10 cellular contexts compared by ENCODE assay signal in the genomic region with DNA sequence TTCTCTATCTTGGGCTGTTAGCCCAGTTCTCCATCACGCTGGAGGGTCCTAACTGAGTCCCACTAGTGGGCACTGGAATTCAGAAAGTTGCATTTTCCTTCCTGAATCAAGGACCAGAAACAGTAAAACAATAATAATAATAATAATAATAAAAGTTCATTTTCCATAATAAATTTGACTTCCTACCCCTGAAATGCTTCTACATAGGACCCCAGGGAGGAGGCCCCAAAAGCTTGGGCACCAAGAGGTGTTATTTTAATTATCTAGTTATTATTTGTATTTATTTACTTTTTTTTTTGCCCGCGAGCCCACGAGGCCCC. TPM values are rescaled to one million over a fixed set of nuclear protein-coding genes. Genes with fewer than 3 reads are reported as not detected.
DNase-seq lines count a peak whose midpoint lies in the region; ATAC-seq and TF ChIP-seq lines count a peak whose summit lies in the region.
"Had no signal": no experiment of that assay in that cellular context is flagged by ENCODE, and none has a peak within 500 bp of the region (broad histone marks: within the 10 kb centered on the region; RNA-seq: fewer than 3 reads in every experiment).

No MANE protein-coding gene starts in this region.

- H3K9me3 Mint-ChIP-seq in naive thymus-derived CD8-positive, alpha-beta T cell = no peaks in the 10 kb centered on the region
- H3K9me3 Mint-ChIP-seq: stimulated activated naive CD8-positive, alpha-beta T cell treated with anti-CD3 and anti-CD28 coated beads, Interleukin-15, Interleukin-2, amounts not matched to agents 100 ng/mL and 50 ng/mL, for 24 hours had no signal

- H3K4me3 ChIP-seq in right atrium auricular region (peak overlapping the region; percentile 60 to 66), body of pancreas (no peak overlapping the region), uterus (peak overlapping the region; percentile 54)

- peaks cover 0 to 23% of the 10 kb centered on the region in 2 donors for H3K4me1 ChIP-seq in right atrium auricular region
- peaks cover 13% of the 10 kb centered on the region for H3K4me1 ChIP-seq in body of pancreas
- no peaks in the 10 kb centered on the region for H3K4me1 ChIP-seq in uterus

- TF ChIP-seq CTCF in right atrium auricular region (IDR thresholded peaks at IDR 0.05) (no peak), body of pancreas (IDR thresholded peaks at IDR 0.05) (no peak), uterus (IDR thresholded peaks at IDR 0.05) (no peak)

- TF ChIP-seq POLR2A in body of pancreas (IDR thresholded peaks at IDR 0.05) (no peak), uterus (IDR thresholded peaks at IDR 0.05) (no peak)

- H3K27me3 Mint-ChIP-seq in naive thymus-derived CD8-positive, alpha-beta T cell = peaks cover 0 to 2% (median 0%) of the 10 kb centered on the region in 5 donors

- 19 to 21% methylated on average over 4 of the region's 4 CpGs for WGBS in body of pancreas, 2 donors

- peaks cover 20 to 49% (median 44%) of the 10 kb centered on the region in 4 donors for H3K4me1 Mint-ChIP-seq in naive thymus-derived CD8-positive, alpha-beta T cell

- H3K36me3 Mint-ChIP-seq in naive thymus-derived CD8-positive, alpha-beta T cell = no peaks in the 10 kb centered on the region

- ATAC-seq in Right ventricle myocardium inferior = no peak
- ATAC-seq in body of pancreas = no peak
- ATAC-seq in naive thymus-derived CD8-positive, alpha-beta T cell = no peak
- ATAC-seq in HG03175 (IDR thresholded peaks at IDR 0.05; ENCODE audit: unreplicated experiment) = no peak

- H3K36me3 ChIP-seq in right atrium auricular region = no peaks in the 10 kb centered on the region
- no peaks in the 10 kb centered on the region for H3K36me3 ChIP-seq in body of pancreas (replicated peaks in 1 of 2; ENCODE audit: insufficient read depth in 1 of 2, low read depth in 2 of 2)
- no peaks in the 10 kb centered on the region for H3K36me3 ChIP-seq in uterus

- no peaks in the 10 kb centered on the region for H3K9me3 ChIP-seq in right atrium auricular region
- H3K9me3 ChIP-seq in body of pancreas = no peaks in the 10 kb centered on the region
- no peaks in the 10 kb centered on the region for H3K9me3 ChIP-seq in uterus

- DNase-seq in right atrium auricular region (ENCODE audit: low spot score) (no peak), Right ventricle myocardium inferior (ENCODE audit: missing footprints) (no peak), body of pancreas (no peak), uterus (no peak), H4 (ENCODE audit: low spot score) (no peak), putamen (ENCODE audit: low spot score) (no peak)
- no peak for DNase-seq in naive thymus-derived CD8-positive, alpha-beta T cell
- DNase-seq: NCI-H1436 treated with DMSO at 0.1 percent for 48 hours had no signal

- H3K27ac ChIP-seq in right atrium auricular region (peak overlapping the region; percentile 85 to 89), body of pancreas (peak overlapping the region in 3 of 4 donors; percentile 85 to 97 (median 92)), uterus (peak overlapping the region; percentile 91 to 97)

- no peaks in the 10 kb centered on the region for H3K27me3 ChIP-seq in right atrium auricular region
- H3K27me3 ChIP-seq in body of pancreas = no peaks in the 10 kb centered on the region
- no peaks in the 10 kb centered on the region for H3K27me3 ChIP-seq in uterus

- H3K27ac Mint-ChIP-seq in naive thymus-derived CD8-positive, alpha-beta T cell = peak overlapping the region in 4 of 10 donors; percentile 80 to 93 (median 87)
- H3K27ac Mint-ChIP-seq: stimulated activated naive CD8-positive, alpha-beta T cell treated with anti-CD3 and anti-CD28 coated beads, Interleukin-15, Interleukin-2, amounts not matched to agents 100 ng/mL and 50 ng/mL, for 24 hours had no signal

- H3K4me3 Mint-ChIP-seq in naive thymus-derived CD8-positive, alpha-beta T cell = peak overlapping the region in 7 of 10 donors; percentile 24 to 89 (median 83)

- intact Hi-C loops in Right ventricle myocardium inferior (cut with DNase I) = no loop called here
- intact Hi-C loops in body of pancreas (cut with DNase I) = no loop called here
- intact Hi-C loops in uterus (cut with DNase I; ENCODE audit: low total_unique reads) = no loop called here

- POLR2A ChIA-PET in naive thymus-derived CD8-positive, alpha-beta T cell (lab: Charles Lee) = interaction anchor here (0.9 to 15.2 kb wide), 16 partner anchors 8 to 489 kb away, joined by 3 to 358 read pairs (median 4); a partner anchor contains a TSS

RNA-seq across cellular contexts. Expression of a gene that starts 12.4 kb away (rescaled TPM):
- total RNA-seq in right atrium auricular region = 10 to 100 TPM in 1 of 2 donors, 1 to 10 TPM in 1; 2.7 to 18.7 TPM
- total RNA-seq in Right ventricle myocardium inferior = 0.46 TPM
- 100 to 1,000 TPM in 1 of 2 donors, 10 to 100 TPM in 1; 62.5 to 112 TPM for total RNA-seq in body of pancreas
- 1 to 10 TPM; 4.0 to 4.7 TPM for total RNA-seq in naive thymus-derived CD8-positive, alpha-beta T cell
- under 1 TPM; 0.06 to 0.65 (median 0.23) TPM for polyA plus RNA-seq in naive thymus-derived CD8-positive, alpha-beta T cell
- total RNA-seq in uterus = 10 to 100 TPM in 2 of 4 donors, 1 to 10 TPM in 2; 1.3 to 38.3 (median 7.3) TPM
- 1.7 and 2.1 TPM in 2 replicates for total RNA-seq in H4 (2014; rRNA removed; shearing (Covaris generic))

RNA-seq across cellular contexts. Expression of a gene that starts 21.0 kb away (rescaled TPM):
- 10 to 100 TPM; 63.6 to 72.1 TPM for total RNA-seq in right atrium auricular region
- total RNA-seq in Right ventricle myocardium inferior = 34.3 TPM
- 100 to 1,000 TPM; 111 to 173 TPM for total RNA-seq in body of pancreas
- total RNA-seq in naive thymus-derived CD8-positive, alpha-beta T cell = under 1 TPM; 0.91 to 0.93 TPM
- polyA plus RNA-seq in naive thymus-derived CD8-positive, alpha-beta T cell = under 1 TPM in 1 of 3 donors, not detected in 2; 0.23 TPM
- 100 to 1,000 TPM in 1 of 4 donors, 10 to 100 TPM in 3; 28.1 to 116 (median 83.5) TPM for total RNA-seq in uterus
- 19.5 and 31.5 TPM in 2 replicates for total RNA-seq in H4 (2014; rRNA removed; shearing (Covaris generic))

RNA-seq across cellular contexts. Expression of a gene that starts 21.1 kb away (rescaled TPM):
- total RNA-seq in right atrium auricular region = 100 to 1,000 TPM in 1 of 2 donors, 10 to 100 TPM in 1; 62.9 to 176 TPM
- 59.8 TPM for total RNA-seq in Right ventricle myocardium inferior
- total RNA-seq in body of pancreas = 10 to 100 TPM; 54.5 to 92.0 TPM
- 10 to 100 TPM; 91.7 to 97.6 TPM for total RNA-seq in naive thymus-derived CD8-positive, alpha-beta T cell
- polyA plus RNA-seq in naive thymus-derived CD8-positive, alpha-beta T cell = 10 to 100 TPM; 19.5 to 43.7 (median 31.1) TPM
- 100 to 1,000 TPM in 3 of 4 donors, 10 to 100 TPM in 1; 71.8 to 297 (median 174) TPM for total RNA-seq in uterus
- total RNA-seq in H4 (2014; rRNA removed; shearing (Covaris generic)) = 320 and 327 TPM in 2 replicates

RNA-seq across cellular contexts. Expression of a gene that starts 52.5 kb away (rescaled TPM):
- total RNA-seq in right atrium auricular region (under 1 TPM in 1 of 2 donors, not detected in 1; 0.51 TPM), Right ventricle myocardium inferior (0.49 TPM), body of pancreas (10 to 100 TPM in 1 of 2 donors, 1 to 10 TPM in 1; 7.0 to 16.2 TPM), uterus (1 to 10 TPM in 2 of 4 donors, under 1 TPM in 1, not detected in 1; 0.29 to 1.9 (median 1.7) TPM)
- total RNA-seq in naive thymus-derived CD8-positive, alpha-beta T cell = not detected
- polyA plus RNA-seq in naive thymus-derived CD8-positive, alpha-beta T cell = under 1 TPM; 0.14 to 0.17 (median 0.15) TPM
- 0.10 TPM in 1 of 2 replicates, not detected in the other for total RNA-seq in H4 (2014; rRNA removed; shearing (Covaris generic))

Comparison
In these comparisons a context has a peak if more than half of its experiments do, and no peak if none do; other contexts are left out.
1. H3K4me3 ChIP-seq: peak in right atrium auricular region (2 of 2) and uterus (2 of 2); none in body of pancreas (0 of 2).
2. RNA of a gene that starts 21.0 kb away (total RNA-seq): 111 to 173 TPM in body of pancreas, 28.1 to 116 TPM in uterus, 63.6 to 72.1 TPM in right atrium auricular region, 34.3 TPM in Right ventricle myocardium inferior (single experiment) and 19.5 to 31.5 TPM in H4; 0.91 to 0.93 TPM in naive thymus-derived CD8-positive, alpha-beta T cell; every median in the first group is over 10 times any median in the second.
3. Peak in every context shown above with its lines, with median percentiles within 50 percentile points of each other: H3K27ac ChIP-seq.